In the genomic region with DNA sequence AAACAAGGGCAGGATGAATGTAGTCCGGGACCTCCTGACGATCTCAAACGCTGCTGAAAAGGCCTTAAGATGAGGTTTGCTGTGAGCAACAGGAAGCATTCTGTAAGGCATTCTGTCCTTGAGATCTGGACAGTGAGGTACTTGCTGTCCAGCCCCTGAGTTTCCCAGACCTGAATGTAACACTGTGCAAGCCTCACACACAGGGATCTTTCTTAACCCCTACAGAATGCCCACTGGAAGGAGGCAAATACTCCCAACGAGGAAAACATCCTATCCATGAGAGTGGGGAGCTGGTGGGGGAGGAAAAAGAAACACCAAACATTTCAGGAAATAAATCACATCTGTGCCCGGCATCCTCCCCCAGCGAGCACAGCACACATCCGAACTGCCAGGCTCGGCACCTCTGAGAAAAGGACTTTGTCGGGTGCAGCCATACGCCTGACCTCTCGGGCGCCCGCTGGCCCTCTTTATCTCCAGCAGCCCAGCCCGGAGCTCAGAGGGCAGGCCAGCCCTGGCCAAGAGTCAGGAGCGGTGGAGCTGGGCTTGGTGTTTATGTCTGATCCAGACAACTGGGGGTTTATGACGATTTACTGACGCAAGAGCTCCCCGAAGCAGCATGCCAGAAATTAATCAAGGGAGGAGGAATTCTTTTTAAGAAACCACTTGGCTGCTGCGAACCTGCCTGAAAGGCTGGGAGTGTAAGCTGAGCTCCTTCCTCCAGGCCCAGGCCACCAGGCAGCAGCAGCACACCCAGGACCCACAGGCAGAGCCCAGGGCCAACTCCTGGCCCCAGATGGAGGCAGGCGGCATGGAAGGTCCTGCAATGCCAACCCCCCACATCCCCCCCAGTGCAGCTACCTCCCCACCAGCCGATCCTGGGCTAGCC, we compare ENCODE assay signal across 1 cellular context.
TF ChIP-seq lines count a peak whose summit lies in the region.

No MANE protein-coding gene starts in this region.

TF ChIP-seq in H1, 55 proteins besides CTCF, POLR2A, EP300 and RAD21 (continued from another document):
- TF ChIP-seq SIN3A (conservative IDR thresholded peaks at IDR 0.05 in 1 of 2, IDR thresholded peaks at IDR 0.05 in 1 of 2; ENCODE audit: low read depth in 1 of 2, low read length in 2 of 2) (no peak), CBX8 (IDR thresholded peaks at IDR 0.05; ENCODE audit: borderline replicate concordance, low read depth, low read length) (no peak), SP4 (IDR thresholded peaks at IDR 0.05; ENCODE audit: low read length) (no peak), TAF1 (IDR thresholded peaks at IDR 0.05; ENCODE audit: low read depth, low read length) (no peak), RNF2 (IDR thresholded peaks at IDR 0.05; ENCODE audit: borderline replicate concordance, low read depth, low read length, missing control alignments, poor library complexity, severe bottlenecking) (no peak), TCF12 (IDR thresholded peaks at IDR 0.05; ENCODE audit: low read depth, low read length) (no peak), RBBP5 (IDR thresholded peaks at IDR 0.05; ENCODE audit: borderline replicate concordance, low read depth, low read length) (no peak), GABPA (IDR thresholded peaks at IDR 0.05; ENCODE audit: borderline replicate concordance, insufficient read depth, low read length) (no peak), CHD2 (IDR thresholded peaks at IDR 0.05; ENCODE audit: low read length) (no peak)
- TF ChIP-seq, protein P1, sequence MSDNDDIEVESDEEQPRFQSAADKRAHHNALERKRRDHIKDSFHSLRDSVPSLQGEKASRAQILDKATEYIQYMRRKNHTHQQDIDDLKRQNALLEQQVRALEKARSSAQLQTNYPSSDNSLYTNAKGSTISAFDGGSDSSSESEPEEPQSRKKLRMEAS (IDR thresholded peaks at IDR 0.05) = no peak
- TF ChIP-seq, protein P2, sequence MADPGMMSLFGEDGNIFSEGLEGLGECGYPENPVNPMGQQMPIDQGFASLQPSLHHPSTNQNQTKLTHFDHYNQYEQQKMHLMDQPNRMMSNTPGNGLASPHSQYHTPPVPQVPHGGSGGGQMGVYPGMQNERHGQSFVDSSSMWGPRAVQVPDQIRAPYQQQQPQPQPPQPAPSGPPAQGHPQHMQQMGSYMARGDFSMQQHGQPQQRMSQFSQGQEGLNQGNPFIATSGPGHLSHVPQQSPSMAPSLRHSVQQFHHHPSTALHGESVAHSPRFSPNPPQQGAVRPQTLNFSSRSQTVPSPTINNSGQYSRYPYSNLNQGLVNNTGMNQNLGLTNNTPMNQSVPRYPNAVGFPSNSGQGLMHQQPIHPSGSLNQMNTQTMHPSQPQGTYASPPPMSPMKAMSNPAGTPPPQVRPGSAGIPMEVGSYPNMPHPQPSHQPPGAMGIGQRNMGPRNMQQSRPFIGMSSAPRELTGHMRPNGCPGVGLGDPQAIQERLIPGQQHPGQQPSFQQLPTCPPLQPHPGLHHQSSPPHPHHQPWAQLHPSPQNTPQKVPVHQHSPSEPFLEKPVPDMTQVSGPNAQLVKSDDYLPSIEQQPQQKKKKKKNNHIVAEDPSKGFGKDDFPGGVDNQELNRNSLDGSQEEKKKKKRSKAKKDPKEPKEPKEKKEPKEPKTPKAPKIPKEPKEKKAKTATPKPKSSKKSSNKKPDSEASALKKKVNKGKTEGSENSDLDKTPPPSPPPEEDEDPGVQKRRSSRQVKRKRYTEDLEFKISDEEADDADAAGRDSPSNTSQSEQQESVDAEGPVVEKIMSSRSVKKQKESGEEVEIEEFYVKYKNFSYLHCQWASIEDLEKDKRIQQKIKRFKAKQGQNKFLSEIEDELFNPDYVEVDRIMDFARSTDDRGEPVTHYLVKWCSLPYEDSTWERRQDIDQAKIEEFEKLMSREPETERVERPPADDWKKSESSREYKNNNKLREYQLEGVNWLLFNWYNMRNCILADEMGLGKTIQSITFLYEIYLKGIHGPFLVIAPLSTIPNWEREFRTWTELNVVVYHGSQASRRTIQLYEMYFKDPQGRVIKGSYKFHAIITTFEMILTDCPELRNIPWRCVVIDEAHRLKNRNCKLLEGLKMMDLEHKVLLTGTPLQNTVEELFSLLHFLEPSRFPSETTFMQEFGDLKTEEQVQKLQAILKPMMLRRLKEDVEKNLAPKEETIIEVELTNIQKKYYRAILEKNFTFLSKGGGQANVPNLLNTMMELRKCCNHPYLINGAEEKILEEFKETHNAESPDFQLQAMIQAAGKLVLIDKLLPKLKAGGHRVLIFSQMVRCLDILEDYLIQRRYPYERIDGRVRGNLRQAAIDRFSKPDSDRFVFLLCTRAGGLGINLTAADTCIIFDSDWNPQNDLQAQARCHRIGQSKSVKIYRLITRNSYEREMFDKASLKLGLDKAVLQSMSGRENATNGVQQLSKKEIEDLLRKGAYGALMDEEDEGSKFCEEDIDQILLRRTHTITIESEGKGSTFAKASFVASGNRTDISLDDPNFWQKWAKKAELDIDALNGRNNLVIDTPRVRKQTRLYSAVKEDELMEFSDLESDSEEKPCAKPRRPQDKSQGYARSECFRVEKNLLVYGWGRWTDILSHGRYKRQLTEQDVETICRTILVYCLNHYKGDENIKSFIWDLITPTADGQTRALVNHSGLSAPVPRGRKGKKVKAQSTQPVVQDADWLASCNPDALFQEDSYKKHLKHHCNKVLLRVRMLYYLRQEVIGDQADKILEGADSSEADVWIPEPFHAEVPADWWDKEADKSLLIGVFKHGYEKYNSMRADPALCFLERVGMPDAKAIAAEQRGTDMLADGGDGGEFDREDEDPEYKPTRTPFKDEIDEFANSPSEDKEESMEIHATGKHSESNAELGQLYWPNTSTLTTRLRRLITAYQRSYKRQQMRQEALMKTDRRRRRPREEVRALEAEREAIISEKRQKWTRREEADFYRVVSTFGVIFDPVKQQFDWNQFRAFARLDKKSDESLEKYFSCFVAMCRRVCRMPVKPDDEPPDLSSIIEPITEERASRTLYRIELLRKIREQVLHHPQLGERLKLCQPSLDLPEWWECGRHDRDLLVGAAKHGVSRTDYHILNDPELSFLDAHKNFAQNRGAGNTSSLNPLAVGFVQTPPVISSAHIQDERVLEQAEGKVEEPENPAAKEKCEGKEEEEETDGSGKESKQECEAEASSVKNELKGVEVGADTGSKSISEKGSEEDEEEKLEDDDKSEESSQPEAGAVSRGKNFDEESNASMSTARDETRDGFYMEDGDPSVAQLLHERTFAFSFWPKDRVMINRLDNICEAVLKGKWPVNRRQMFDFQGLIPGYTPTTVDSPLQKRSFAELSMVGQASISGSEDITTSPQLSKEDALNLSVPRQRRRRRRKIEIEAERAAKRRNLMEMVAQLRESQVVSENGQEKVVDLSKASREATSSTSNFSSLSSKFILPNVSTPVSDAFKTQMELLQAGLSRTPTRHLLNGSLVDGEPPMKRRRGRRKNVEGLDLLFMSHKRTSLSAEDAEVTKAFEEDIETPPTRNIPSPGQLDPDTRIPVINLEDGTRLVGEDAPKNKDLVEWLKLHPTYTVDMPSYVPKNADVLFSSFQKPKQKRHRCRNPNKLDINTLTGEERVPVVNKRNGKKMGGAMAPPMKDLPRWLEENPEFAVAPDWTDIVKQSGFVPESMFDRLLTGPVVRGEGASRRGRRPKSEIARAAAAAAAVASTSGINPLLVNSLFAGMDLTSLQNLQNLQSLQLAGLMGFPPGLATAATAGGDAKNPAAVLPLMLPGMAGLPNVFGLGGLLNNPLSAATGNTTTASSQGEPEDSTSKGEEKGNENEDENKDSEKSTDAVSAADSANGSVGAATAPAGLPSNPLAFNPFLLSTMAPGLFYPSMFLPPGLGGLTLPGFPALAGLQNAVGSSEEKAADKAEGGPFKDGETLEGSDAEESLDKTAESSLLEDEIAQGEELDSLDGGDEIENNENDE (IDR thresholded peaks at IDR 0.05; ENCODE audit: insufficient replicate concordance, low read length) = no peak
